In the genomic region with DNA sequence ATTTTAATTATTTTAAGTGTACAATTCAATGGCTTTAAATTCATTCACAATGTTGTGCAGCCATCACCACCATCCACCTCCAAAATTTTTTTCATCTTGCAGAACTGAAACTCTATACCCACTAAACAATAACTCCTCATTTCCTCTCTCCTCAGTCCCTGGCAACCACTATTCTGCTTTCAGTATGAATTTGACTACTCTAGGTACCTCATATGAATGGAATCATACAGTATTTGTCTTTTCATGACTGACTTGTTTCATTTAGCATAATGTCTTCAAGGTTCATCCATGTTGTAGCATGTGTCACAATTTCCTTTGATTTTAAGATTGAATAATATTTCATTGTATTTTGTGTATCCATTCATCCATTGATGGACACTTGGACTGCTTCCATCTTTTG, we compare ENCODE assay signal across 13 cellular contexts. TPM values are rescaled to one million over a fixed set of nuclear protein-coding genes. Genes with fewer than 3 reads are reported as not detected.
DNase-seq lines count a peak whose midpoint lies in the region; ATAC-seq, FAIRE-seq and TF ChIP-seq lines count a peak whose summit lies in the region.
"Had no signal": no experiment of that assay in that cellular context is flagged by ENCODE, and none has a peak within 500 bp of the region (broad histone marks: within the 10 kb centered on the region; RNA-seq: fewer than 3 reads in every experiment).

No MANE protein-coding gene starts in this region.

- POLR2A ChIA-PET in activated CD4-positive, alpha-beta memory T cell treated with anti-CD3 and anti-CD28 coated beads for 36 hours (lab: Charles Lee) = no interaction called here

- H3K4me3 Mint-ChIP-seq in activated CD4-positive, alpha-beta memory T cell treated with anti-CD3 and anti-CD28 coated beads for 36 hours = no peak overlapping the region

- FAIRE-seq in GM12891 (lab: Jason Lieb, UNC) = peak; percentile 94
- FAIRE-seq: RCC 7860 had no signal

- intact Hi-C loops in activated CD4-positive, alpha-beta memory T cell treated with anti-CD3 and anti-CD28 coated beads for 36 hours (cut with micrococcal nuclease) = loop anchor here (1.0 kb wide), 1 partner anchor 98 kb away; no protein-coding TSS in a partner anchor
- intact Hi-C loops in left colon (cut with DNase I, micrococcal nuclease) = no loop called here

- DNase-seq in GM12891 (ENCODE audit: insufficient read length, low spot score) (no peak), left colon (no peak), NCI-H1092 (lab: John Stamatoyannopoulos, UW) (no peak)
- no peak for DNase-seq in stimulated activated CD8-positive, alpha-beta memory T cell treated with anti-CD3 and anti-CD28 coated beads, Interleukin-4, amount 100 ng/mL, for 48 hours
- DNase-seq in activated CD4-positive, alpha-beta memory T cell treated with anti-CD3 and anti-CD28 coated beads for 36 hours = no peak
- DNase-seq: activated CD4-positive, alpha-beta T cell treated with anti-CD3 and anti-CD28 coated beads for 48 hours; stimulated activated CD4-positive, alpha-beta T cell treated with anti-CD3 and anti-CD28 coated beads, Interleukin-4, amount 100 ng/mL, for 1 hour; upper lobe of left lung had no signal

- no peak for TF ChIP-seq POLR2A in GM12891 (IDR thresholded peaks at IDR 0.05; ENCODE audit: low read depth, low read length)

- no peaks in the 10 kb centered on the region for H3K27me3 Mint-ChIP-seq in activated CD4-positive, alpha-beta memory T cell treated with anti-CD3 and anti-CD28 coated beads for 36 hours

- peaks cover 2% of the 10 kb centered on the region for H3K36me3 Mint-ChIP-seq in activated CD4-positive, alpha-beta memory T cell treated with anti-CD3 and anti-CD28 coated beads for 36 hours

- peak; percentile 98 for ATAC-seq in GM19328 (IDR thresholded peaks at IDR 0.05; ENCODE audit: unreplicated experiment)
- peak; percentile 100 for ATAC-seq in HG02852 (IDR thresholded peaks at IDR 0.05; ENCODE audit: unreplicated experiment)
- ATAC-seq in HG03571 (IDR thresholded peaks at IDR 0.05; ENCODE audit: unreplicated experiment) = peak; percentile 100
- ATAC-seq in left colon = no peak

- no peak overlapping the region for H3K27ac Mint-ChIP-seq in activated CD4-positive, alpha-beta memory T cell treated with anti-CD3 and anti-CD28 coated beads for 36 hours

- H3K4me1 Mint-ChIP-seq in activated CD4-positive, alpha-beta memory T cell treated with anti-CD3 and anti-CD28 coated beads for 36 hours (ENCODE audit: low read depth) = peaks cover 7% of the 10 kb centered on the region

- H3K9me3 Mint-ChIP-seq in activated CD4-positive, alpha-beta memory T cell treated with anti-CD3 and anti-CD28 coated beads for 36 hours = no peaks in the 10 kb centered on the region

- CTCF ChIA-PET in activated CD4-positive, alpha-beta memory T cell treated with anti-CD3 and anti-CD28 coated beads for 36 hours (lab: Charles Lee) = no interaction called here

TF ChIP-seq in GM12891, 5 proteins besides CTCF, POLR2A, EP300 and RAD21:
- peak; percentile 94 for TF ChIP-seq SPI1 (IDR thresholded peaks at IDR 0.05; ENCODE audit: low read depth, low read length)
- TF ChIP-seq TAF1 (IDR thresholded peaks at IDR 0.05; ENCODE audit: low read depth, low read length) = no peak

RNA-seq across cellular contexts. Expression of a gene that starts 46.9 kb away (rescaled TPM):
- polyA plus RNA-seq in GM12891 (2012; ENCODE audit: low read depth, missing spikeins) = 10.0 TPM
- 10 to 100 TPM; 26.4 to 28.3 TPM for total RNA-seq in activated CD4-positive, alpha-beta memory T cell treated with anti-CD3 and anti-CD28 coated beads for 36 hours
- 1 to 10 TPM; 2.2 to 6.7 TPM for total RNA-seq in left colon

RNA-seq across cellular contexts. Expression of a gene that starts 47.0 kb away (rescaled TPM):
- 44.3 TPM for polyA plus RNA-seq in GM12891 (2012; ENCODE audit: low read depth, missing spikeins)
- total RNA-seq in activated CD4-positive, alpha-beta memory T cell treated with anti-CD3 and anti-CD28 coated beads for 36 hours = 10 to 100 TPM; 25.9 to 28.1 TPM
- total RNA-seq in left colon = 10 to 100 TPM; 44.8 to 45.9 TPM

RNA-seq across cellular contexts. Expression of a gene that starts 54.8 kb away (rescaled TPM):
- polyA plus RNA-seq in GM12891 (2012; ENCODE audit: low read depth, missing spikeins) = not detected
- not detected for total RNA-seq in activated CD4-positive, alpha-beta memory T cell treated with anti-CD3 and anti-CD28 coated beads for 36 hours
- total RNA-seq in left colon = under 1 TPM in 1 of 2 donors, not detected in 1; 0.34 TPM
- total RNA-seq: LHCN-M2, upper lobe of left lung had no signal
